ENCODE assay signal across 20 cellular contexts in genomic region chr17:2563061-2563460, GRCh38. TPM values are rescaled to one million over a fixed set of nuclear protein-coding genes. Genes with fewer than 3 reads are reported as not detected.
DNase-seq lines count a peak whose midpoint lies in the region; ATAC-seq, FAIRE-seq and TF ChIP-seq lines count a peak whose summit lies in the region.
"Had no signal": no experiment of that assay in that cellular context is flagged by ENCODE, and none has a peak within 500 bp of the region (broad histone marks: within the 10 kb centered on the region; RNA-seq: fewer than 3 reads in every experiment).

No MANE protein-coding gene starts in this region.

- peak overlapping the region; percentile 62 for H3K27ac ChIP-seq in suprapubic skin
- H3K27ac ChIP-seq: BLaER1 treated with 17β-estradiol and CSF1 and Interleukin-3, amounts not matched to agents 10 nM and 100 nM; testis had no signal

- intact Hi-C loops in sciatic nerve (cut with DNase I), result no loop called here

- peak; percentile 15 for DNase-seq in DMS79 (lab: John Stamatoyannopoulos, UW)
- DNase-seq in DMS79 treated with DMSO at 0.1 percent for 48 hours (lab: John Stamatoyannopoulos, UW), result no peak
- peak; percentile 95 for DNase-seq in NCI-H82 (lab: John Stamatoyannopoulos, UW)
- DNase-seq in suprapubic skin (ENCODE audit: low spot score in 2 of 2), result no peak
- DNase-seq in H54 (ENCODE audit: insufficient read length, low spot score), result no peak
- DNase-seq in sciatic nerve (ENCODE audit: low spot score), result no peak
- no peak for DNase-seq in NCI-H2029 treated with DMSO at 0.1 percent for 48 hours (lab: John Stamatoyannopoulos, UW)
- DNase-seq: 8988T; activated CD4-positive, alpha-beta T cell treated with anti-CD3 and anti-CD28 coated beads, Interleukin-2, amount 10 ng/mL, durations not matched to agents 7 days and 5 days; DMS153; effector CD8-positive, alpha-beta T cell; HFFc6; hippocampal formation; NCI-H187; NCI-H524 treated with DMSO at 0.1 percent for 48 hours; stimulated activated CD4-positive, alpha-beta T cell treated with anti-CD3 and anti-CD28 coated beads, Interleukin-4, amount 100 ng/mL, for 24 hours; testis had no signal

- no peaks in the 10 kb centered on the region for H3K27me3 ChIP-seq in suprapubic skin
- H3K27me3 ChIP-seq: BLaER1 treated with 17β-estradiol and CSF1 and Interleukin-3, amounts not matched to agents 10 nM and 100 nM; testis had no signal

- H3K4me1 ChIP-seq in suprapubic skin, result peaks cover 8% of the 10 kb centered on the region
- H3K4me1 ChIP-seq: testis had no signal

- no peak for TF ChIP-seq CTCF in suprapubic skin (IDR thresholded peaks at IDR 0.05)

- TF ChIP-seq EP300 in suprapubic skin (IDR thresholded peaks at IDR 0.05), result no peak

- H3K36me3 ChIP-seq in suprapubic skin, result no peaks in the 10 kb centered on the region
- H3K36me3 ChIP-seq: BLaER1 treated with 17β-estradiol and CSF1 and Interleukin-3, amounts not matched to agents 10 nM and 100 nM had no signal

- ATAC-seq in esophagus mucosa (peak; percentile 94), sciatic nerve (no peak)

- no peak for FAIRE-seq in H54 (lab: Jason Lieb, UNC)
- FAIRE-seq: GM18507 had no signal

- WGBS in suprapubic skin, result 60% methylated on average over 7 of the region's 7 CpGs

- TF ChIP-seq POLR2A in suprapubic skin (IDR thresholded peaks at IDR 0.05) (no peak), H54 (IDR thresholded peaks at IDR 0.05; ENCODE audit: low read depth, low read length) (no peak)

- H3K4me3 ChIP-seq in suprapubic skin, result no peak overlapping the region
- H3K4me3 ChIP-seq: BLaER1 treated with 17β-estradiol and CSF1 and Interleukin-3, amounts not matched to agents 10 nM and 100 nM; testis had no signal

- H3K9me3 ChIP-seq in suprapubic skin, result no peaks in the 10 kb centered on the region
- H3K9me3 ChIP-seq: testis had no signal

RNA-seq across cellular contexts. Expression of gene PAFAH1B1, which starts 30.4 kb away (rescaled TPM):
- 102 TPM for total RNA-seq in esophagus mucosa
- total RNA-seq in suprapubic skin, result 100 to 1,000 TPM in 3 of 4 donors, 10 to 100 TPM in 1; 97.4 to 283 (median 125) TPM
- 160 TPM for total RNA-seq in sciatic nerve

RNA-seq across cellular contexts. Expression of gene METTL16, which starts 51.4 kb away (rescaled TPM):
- total RNA-seq in esophagus mucosa (20.8 TPM), suprapubic skin (10 to 100 TPM; 30.8 to 53.3 (median 35.9) TPM), sciatic nerve (39.0 TPM)

Comparison
In these comparisons a context has a peak if more than half of its experiments do, and no peak if none do; other contexts are left out.
1. DNase-seq: peak in DMS79 (single experiment) and NCI-H82 (single experiment); none in DMS79 treated with DMSO at 0.1 percent for 48 hours (single experiment), suprapubic skin (0 of 2), H54 (single experiment), sciatic nerve (single experiment) and NCI-H2029 treated with DMSO at 0.1 percent for 48 hours (single experiment).